Comparison of ENCODE assay signal across 10 cellular contexts in the genomic region with DNA sequence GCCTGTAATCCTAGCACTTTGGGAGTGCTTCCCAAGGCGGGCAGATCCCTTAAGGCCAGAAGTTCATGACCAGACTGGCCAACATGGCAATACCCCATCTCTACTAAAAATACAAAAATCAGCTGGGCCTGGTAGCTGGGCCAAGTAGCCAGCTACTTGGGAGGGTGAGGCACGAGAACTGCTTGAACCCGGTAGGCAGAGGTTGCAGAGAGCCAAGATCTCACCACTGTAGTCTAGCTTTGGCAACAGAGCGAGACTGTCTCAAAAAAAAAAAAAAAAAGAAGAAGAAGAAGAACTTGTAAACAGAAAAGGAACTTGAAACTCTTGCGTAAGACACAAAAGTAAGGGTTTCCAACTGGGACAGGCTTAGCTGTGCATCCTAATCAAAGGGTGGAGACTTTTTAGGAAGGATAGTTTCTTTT. TPM values are rescaled to one million over a fixed set of nuclear protein-coding genes. Genes with fewer than 3 reads are reported as not detected.
A peak's percentile ranks its signal among the peaks of the same experiment; 100 is the strongest.
DNase-seq lines count a peak whose midpoint lies in the region; ATAC-seq and TF ChIP-seq lines count a peak whose summit lies in the region.
"Had no signal": no experiment of that assay in that cellular context is flagged by ENCODE, and none has a peak within 500 bp of the region (broad histone marks: within the 10 kb centered on the region; RNA-seq: fewer than 3 reads in every experiment).

No MANE protein-coding gene starts in this region.

- no peak overlapping the region for H2AFZ ChIP-seq in neuronal stem cell (ENCODE audit: low read length)

- H3K18ac ChIP-seq in neuronal stem cell (ENCODE audit: low read length) = no peak overlapping the region

- H3K27ac ChIP-seq in suprapubic skin = peak overlapping the region; percentile 69
- H3K27ac ChIP-seq in neuronal stem cell (replicated peaks; ENCODE audit: low read length) = no peak overlapping the region

- H3K4me1 ChIP-seq in suprapubic skin = peaks cover 26% of the 10 kb centered on the region
- H3K4me1 ChIP-seq in neuronal stem cell (ENCODE audit: control insufficient read depth in 2 of 2, insufficient read depth in 1 of 2, low read depth in 1 of 2, low read length in 2 of 2) = peaks cover 0 to 2% of the 10 kb centered on the region in 2 donors

- no peak overlapping the region for H2AK5ac ChIP-seq in neuronal stem cell (ENCODE audit: low read depth, low read length)

- no peak overlapping the region for H2BK120ac ChIP-seq in neuronal stem cell (ENCODE audit: low read depth, low read length)

- peaks cover 4% of the 10 kb centered on the region for H3K9me3 Mint-ChIP-seq in activated B cell treated with CpG ODN at 0.5 μM for 24 hours

- no peak overlapping the region for H4K91ac ChIP-seq in neuronal stem cell (ENCODE audit: low read depth, low read length, poor library complexity)

- H3K4me2 ChIP-seq in neuronal stem cell (ENCODE audit: insufficient read depth, low read length, poor library complexity, severe bottlenecking) = no peak overlapping the region

- H2BK5ac ChIP-seq in neuronal stem cell (ENCODE audit: low read length) = no peak overlapping the region

- POLR2A ChIA-PET in activated B cell treated with CpG ODN at 0.5 μM for 24 hours (lab: Charles Lee) = interaction anchor here (0.8 to 1.0 kb wide), 2 partner anchors 45 to 118 kb away, joined by 3 to 4 read pairs; a partner anchor contains a TSS

- intact Hi-C loops in activated B cell treated with CpG ODN at 0.5 μM for 24 hours (cut with micrococcal nuclease) = no loop called here

- peak; percentile 79 for ATAC-seq in activated B cell treated with CpG ODN at 0.5 μM for 24 hours (ENCODE audit: low read depth)
- no peak for ATAC-seq in activated CD4-positive, CD25-positive, alpha-beta regulatory T cell treated with anti-CD3 and anti-CD28 coated beads, Interleukin-2, amount 50 U/mL, for 24 hours

- H3K23ac ChIP-seq in neuronal stem cell (ENCODE audit: low read depth, low read length, poor library complexity) = no peak overlapping the region

- no peak overlapping the region for H2BK15ac ChIP-seq in neuronal stem cell (ENCODE audit: low read length)

- H3K4me3 ChIP-seq in suprapubic skin = no peak overlapping the region
- H3K4me3 ChIP-seq in neuronal stem cell (ENCODE audit: low read length in 2 of 2) = no peak overlapping the region

- H3K4ac ChIP-seq in neuronal stem cell (ENCODE audit: low read length) = no peak overlapping the region

- H4K8ac ChIP-seq in neuronal stem cell (ENCODE audit: low read depth, low read length) = no peak overlapping the region

- H3K27me3 ChIP-seq in suprapubic skin (no peaks in the 10 kb centered on the region), neuronal stem cell (ENCODE audit: control insufficient read depth in 3 of 3, insufficient read depth in 3 of 3, low read depth in 1 of 3, low read length in 3 of 3) (no peaks in the 10 kb centered on the region)

- H3K14ac ChIP-seq in neuronal stem cell (ENCODE audit: low read length) = no peak overlapping the region

- H3K9ac ChIP-seq in neuronal stem cell (ENCODE audit: low read depth, low read length, poor library complexity) = no peak overlapping the region

- H3K27ac Mint-ChIP-seq in activated B cell treated with CpG ODN at 0.5 μM for 24 hours = peak overlapping the region; percentile 84

- 14% methylated on average over 5 of the region's 5 CpGs for WGBS in suprapubic skin
- WGBS in neuronal stem cell (ENCODE audit: extremely low coverage in 2 of 2, insufficient read length in 2 of 2, insufficient replicate concordance in 1 of 2), 2 donors = no CpG with 5 or more reads among the region's 5 CpGs

- peaks cover 3% of the 10 kb centered on the region for H3K36me3 Mint-ChIP-seq in activated B cell treated with CpG ODN at 0.5 μM for 24 hours (ENCODE audit: low read depth)

- TF ChIP-seq POLR2A in suprapubic skin (IDR thresholded peaks at IDR 0.05) = no peak

- no peaks in the 10 kb centered on the region for H3K79me1 ChIP-seq in neuronal stem cell (ENCODE audit: low read depth, low read length)

- TF ChIP-seq CTCF in activated B cell treated with CpG ODN at 0.5 μM for 24 hours (IDR thresholded peaks at IDR 0.05) (no peak), suprapubic skin (IDR thresholded peaks at IDR 0.05) (no peak)

- no peak overlapping the region for H2BK12ac ChIP-seq in neuronal stem cell (ENCODE audit: low read length)

- H3K4me3 Mint-ChIP-seq in activated B cell treated with CpG ODN at 0.5 μM for 24 hours = peak overlapping the region; percentile 53

- H3K4me1 Mint-ChIP-seq in activated B cell treated with CpG ODN at 0.5 μM for 24 hours = peaks cover 25% of the 10 kb centered on the region

- H3K27me3 Mint-ChIP-seq in activated B cell treated with CpG ODN at 0.5 μM for 24 hours = no peaks in the 10 kb centered on the region

- peak; percentile 78 for DNase-seq in HCEC 1CT
- DNase-seq in activated B cell treated with CpG ODN at 0.5 μM for 24 hours = peak; percentile 18
- peak; percentile 87 for DNase-seq in iris pigment epithelial cell (ENCODE audit: low read depth)
- DNase-seq in suprapubic skin (ENCODE audit: low spot score in 2 of 2) = no peak
- no peak for DNase-seq in dedifferentiated amniotic fluid mesenchymal stem cell (ENCODE audit: extremely low spot score)
- no peak for DNase-seq in neuronal stem cell (ENCODE audit: low spot score)
- DNase-seq in NCI-H510A treated with DMSO at 0.1 percent for 48 hours (lab: John Stamatoyannopoulos, UW) = no peak
- DNase-seq: activated CD4-positive, alpha-beta T cell treated with anti-CD3 and anti-CD28 coated beads, Interleukin-2, amount 50 U/mL, for 4 hours; NCI-H1048 had no signal

- no peak for TF ChIP-seq EP300 in suprapubic skin (IDR thresholded peaks at IDR 0.05)

- H3K9me3 ChIP-seq in suprapubic skin = no peaks in the 10 kb centered on the region
- peaks cover 0 to 2% of the 10 kb centered on the region in 2 donors for H3K9me3 ChIP-seq in neuronal stem cell (replicated peaks in 1 of 2; ENCODE audit: control insufficient read depth in 2 of 2, insufficient read depth in 1 of 2, low read depth in 1 of 2, low read length in 2 of 2)

- CTCF ChIA-PET in activated B cell treated with CpG ODN at 0.5 μM for 24 hours (lab: Charles Lee) = no interaction called here

- H3K36me3 ChIP-seq in suprapubic skin (no peaks in the 10 kb centered on the region), neuronal stem cell (replicated peaks in 1 of 2; ENCODE audit: control insufficient read depth in 2 of 2, insufficient read depth in 2 of 2, low read length in 2 of 2) (peaks cover 0 to 2% of the 10 kb centered on the region in 2 donors)

RNA-seq across cellular contexts. Expression of a gene that starts 5.6 kb away (rescaled TPM):
- total RNA-seq in activated B cell treated with CpG ODN at 0.5 μM for 24 hours (4.9 and 5.7 TPM in 2 replicates), suprapubic skin (1 to 10 TPM in 3 of 4 donors, under 1 TPM in 1; 0.49 to 2.6 (median 1.4) TPM)
- polyA plus RNA-seq in neuronal stem cell (2013, experiment 1 of 2) = 0.04 TPM
- polyA plus RNA-seq in neuronal stem cell (2013, experiment 2 of 2) = 0.04 TPM

RNA-seq across cellular contexts. Expression of a gene that starts 31.6 kb away (rescaled TPM):
- total RNA-seq in activated B cell treated with CpG ODN at 0.5 μM for 24 hours (3.2 TPM in 2 replicates), suprapubic skin (1 to 10 TPM; 1.5 to 4.9 (median 2.1) TPM)
- 0.31 TPM for polyA plus RNA-seq in neuronal stem cell (2013, experiment 1 of 2)
- 0.47 TPM for polyA plus RNA-seq in neuronal stem cell (2013, experiment 2 of 2)

RNA-seq across cellular contexts. Expression of a gene that starts 44.7 kb away (rescaled TPM):
- total RNA-seq in activated B cell treated with CpG ODN at 0.5 μM for 24 hours (32.8 and 35.3 TPM in 2 replicates), suprapubic skin (10 to 100 TPM; 15.6 to 21.2 (median 18.8) TPM)
- polyA plus RNA-seq in neuronal stem cell (2013, experiment 1 of 2) = 37.0 TPM
- 36.3 TPM for polyA plus RNA-seq in neuronal stem cell (2013, experiment 2 of 2)

Comparison
In these comparisons a context has a peak if more than half of its experiments do, and no peak if none do; other contexts are left out.
1. DNase-seq: peak in HCEC 1CT (single experiment), activated B cell treated with CpG ODN at 0.5 μM for 24 hours (single experiment) and iris pigment epithelial cell (single experiment); none in suprapubic skin (0 of 2), dedifferentiated amniotic fluid mesenchymal stem cell (single experiment), neuronal stem cell (single experiment) and NCI-H510A treated with DMSO at 0.1 percent for 48 hours (single experiment).